ENCODE assay signal across 1 cellular context in the genomic region with DNA sequence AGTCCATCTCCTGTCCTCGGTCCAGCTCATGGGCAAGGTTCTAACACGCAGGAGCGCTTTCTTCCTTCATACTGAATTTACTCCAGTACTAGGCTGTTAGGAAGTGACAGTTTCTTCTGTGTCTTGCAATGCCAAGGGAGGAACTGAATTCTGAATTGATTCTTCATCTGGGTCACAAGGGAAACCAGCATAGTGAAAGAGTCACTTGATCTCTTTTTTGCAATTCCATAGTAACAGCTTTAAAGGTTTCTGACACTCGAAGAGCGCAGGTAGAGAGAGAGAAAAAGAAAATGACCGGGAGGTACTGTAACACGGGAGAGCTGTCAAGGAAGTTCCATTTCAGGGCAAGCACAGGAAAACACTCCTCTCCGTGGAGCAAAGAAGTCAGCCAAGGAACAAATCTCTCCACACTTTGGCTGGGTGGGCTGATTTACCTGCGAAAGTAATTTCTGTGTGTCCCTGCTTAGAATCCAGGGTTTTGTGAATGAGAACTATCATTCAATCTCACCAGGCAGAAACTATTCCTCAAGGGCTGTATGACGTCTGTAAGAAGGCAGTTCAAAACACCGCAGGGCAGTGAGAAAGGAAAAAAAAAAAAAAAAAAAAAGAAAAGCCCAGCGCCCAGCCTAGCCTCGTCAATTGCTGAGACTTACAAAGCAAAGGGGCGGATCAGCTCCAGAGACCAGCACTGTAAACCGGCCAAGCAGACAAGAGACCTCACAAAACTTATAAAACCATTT.
TF ChIP-seq lines count a peak whose summit lies in the region.

No MANE protein-coding gene starts in this region.

TF ChIP-seq in IMR-90, 13 proteins besides CTCF, POLR2A, EP300 and RAD21:
- TF ChIP-seq MXI1 (IDR thresholded peaks at IDR 0.05; ENCODE audit: borderline replicate concordance, low read depth, low read length) = no peak
- no peak for TF ChIP-seq SMC3 (IDR thresholded peaks at IDR 0.05; ENCODE audit: low read depth, low read length)
- TF ChIP-seq RFX5 (IDR thresholded peaks at IDR 0.05; ENCODE audit: low read depth, low read length) = no peak
- TF ChIP-seq CEBPB (IDR thresholded peaks at IDR 0.05; ENCODE audit: low read depth, low read length) = no peak
- TF ChIP-seq BHLHE40 (IDR thresholded peaks at IDR 0.05; ENCODE audit: low read depth, low read length) = no peak
- no peak for TF ChIP-seq CHD1 (IDR thresholded peaks at IDR 0.05; ENCODE audit: low read depth, low read length)
- TF ChIP-seq NFE2L2 (IDR thresholded peaks at IDR 0.05; ENCODE audit: low read depth, low read length) = no peak
- no peak for TF ChIP-seq ELK1 (IDR thresholded peaks at IDR 0.05; ENCODE audit: borderline replicate concordance, low read depth, low read length)
- no peak for TF ChIP-seq FOS (IDR thresholded peaks at IDR 0.05; ENCODE audit: low read depth, low read length)
- TF ChIP-seq, protein P1, sequence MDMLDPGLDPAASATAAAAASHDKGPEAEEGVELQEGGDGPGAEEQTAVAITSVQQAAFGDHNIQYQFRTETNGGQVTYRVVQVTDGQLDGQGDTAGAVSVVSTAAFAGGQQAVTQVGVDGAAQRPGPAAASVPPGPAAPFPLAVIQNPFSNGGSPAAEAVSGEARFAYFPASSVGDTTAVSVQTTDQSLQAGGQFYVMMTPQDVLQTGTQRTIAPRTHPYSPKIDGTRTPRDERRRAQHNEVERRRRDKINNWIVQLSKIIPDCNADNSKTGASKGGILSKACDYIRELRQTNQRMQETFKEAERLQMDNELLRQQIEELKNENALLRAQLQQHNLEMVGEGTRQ (IDR thresholded peaks at IDR 0.05; ENCODE audit: low read depth, low read length) = no peak
- no peak for TF ChIP-seq RCOR1 (IDR thresholded peaks at IDR 0.05; ENCODE audit: insufficient replicate concordance, low read length)
- no peak for TF ChIP-seq MAFK (IDR thresholded peaks at IDR 0.05; ENCODE audit: low read depth, low read length)
- TF ChIP-seq MAZ (IDR thresholded peaks at IDR 0.05; ENCODE audit: borderline replicate concordance, low read depth, low read length) = no peak
